ENCODE assay signal across 1 cellular context in genomic region chr1:39395357-39395831, GRCh38.
A peak's percentile ranks its signal among the peaks of the same experiment; 100 is the strongest.
TF ChIP-seq lines count a peak whose summit lies in the region.

No MANE protein-coding gene starts in this region.

TF ChIP-seq in SK-N-SH, 30 proteins besides CTCF, POLR2A, EP300 and RAD21 (continued from another document):
- peak; percentile 71 for TF ChIP-seq MAX (IDR thresholded peaks at IDR 0.05; ENCODE audit: low read depth)
- TF ChIP-seq NFIC (IDR thresholded peaks at IDR 0.05; ENCODE audit: borderline replicate concordance), result peak; percentile 62; the same call in 1 of the 2 replicates
- TF ChIP-seq EZH2phosphoT487 (IDR thresholded peaks at IDR 0.05; ENCODE audit: borderline replicate concordance, low read depth), result no peak
- no peak for TF ChIP-seq SIN3A (IDR thresholded peaks at IDR 0.05; ENCODE audit: borderline replicate concordance, low read depth, low read length)
- peak; percentile 68 for TF ChIP-seq JUND (IDR thresholded peaks at IDR 0.05)
- TF ChIP-seq GABPA (IDR thresholded peaks at IDR 0.05; ENCODE audit: low read depth), result no peak
- peak; percentile 57 for TF ChIP-seq ELF1 (IDR thresholded peaks at IDR 0.05)
- TF ChIP-seq CHD2 (IDR thresholded peaks at IDR 0.05; ENCODE audit: low read length, partially characterized antibody), result no peak
- TF ChIP-seq GATA2 (CRISPR knock-in tag; IDR thresholded peaks at IDR 0.05), result no peak
- TF ChIP-seq RFX5 (IDR thresholded peaks at IDR 0.05; ENCODE audit: low read length), result no peak
- TF ChIP-seq TCF12 (IDR thresholded peaks at IDR 0.05), result peak; percentile 67
- 0 out of 2 replicates have a peak, but pooled peaks have one; percentile 42 for TF ChIP-seq ZBTB33 (IDR thresholded peaks at IDR 0.05; ENCODE audit: borderline replicate concordance, low read depth)
